In genomic region chr2:228318218-228318617, GRCh38 we compare ENCODE assay signal across 8 cellular contexts.
DNase-seq lines count a peak whose midpoint lies in the region; ATAC-seq and TF ChIP-seq lines count a peak whose summit lies in the region.

No MANE protein-coding gene starts in this region.

- no peaks in the 10 kb centered on the region for H3K36me3 Mint-ChIP-seq in activated CD4-positive, alpha-beta memory T cell treated with anti-CD3 and anti-CD28 coated beads, Interleukin-2, amount 10 ng/mL, durations not matched to agents 7 days and 5 days (ENCODE audit: low read depth)

- TF ChIP-seq CTCF in kidney epithelial cell (IDR thresholded peaks at IDR 0.05; ENCODE audit: insufficient read depth, low read length, poor library complexity, severe bottlenecking) (peak; percentile 50), sigmoid colon (IDR thresholded peaks at IDR 0.05) (no peak)

- intact Hi-C loops in sigmoid colon (cut with DNase I) = no loop called here

- H3K9me3 Mint-ChIP-seq in activated CD4-positive, alpha-beta memory T cell treated with anti-CD3 and anti-CD28 coated beads, Interleukin-2, amount 10 ng/mL, durations not matched to agents 7 days and 5 days = no peaks in the 10 kb centered on the region

- no peak overlapping the region for H3K4me3 ChIP-seq in kidney epithelial cell (ENCODE audit: low read depth, low read length)
- no peak overlapping the region for H3K4me3 ChIP-seq in effector memory CD4-positive, alpha-beta T cell (ENCODE audit: insufficient read depth, low read depth, low read length, poor library complexity, severe bottlenecking)
- no peak overlapping the region for H3K4me3 ChIP-seq in sigmoid colon

- no peak overlapping the region for H3K27ac Mint-ChIP-seq in activated CD4-positive, alpha-beta memory T cell treated with anti-CD3 and anti-CD28 coated beads, Interleukin-2, amount 10 ng/mL, durations not matched to agents 7 days and 5 days

- CTCF ChIA-PET in activated CD4-positive, alpha-beta memory T cell treated with anti-CD3 and anti-CD28 coated beads, Interleukin-2, amount 10 ng/mL, durations not matched to agents 7 days and 5 days (lab: Charles Lee) = no interaction called here

- H3K27me3 ChIP-seq in kidney epithelial cell (ENCODE audit: control insufficient read depth, insufficient read depth, low read length) (no peaks in the 10 kb centered on the region), sigmoid colon (no peaks in the 10 kb centered on the region)
- no peaks in the 10 kb centered on the region for H3K27me3 ChIP-seq in effector memory CD4-positive, alpha-beta T cell (replicated peaks; ENCODE audit: control insufficient read depth, insufficient read depth, low read length, poor library complexity, severe bottlenecking)

- WGBS in sigmoid colon, 2 donors = 22 to 50% methylated on average over 1 of the region's 1 CpG

- H3K27me3 Mint-ChIP-seq in activated CD4-positive, alpha-beta memory T cell treated with anti-CD3 and anti-CD28 coated beads, Interleukin-2, amount 10 ng/mL, durations not matched to agents 7 days and 5 days = no peaks in the 10 kb centered on the region

- no peaks in the 10 kb centered on the region for H3K4me1 ChIP-seq in effector memory CD4-positive, alpha-beta T cell (ENCODE audit: control insufficient read depth, insufficient read depth, low read length, poor library complexity, severe bottlenecking)
- H3K4me1 ChIP-seq in sigmoid colon = no peaks in the 10 kb centered on the region

- no peak for TF ChIP-seq EP300 in sigmoid colon (IDR thresholded peaks at IDR 0.05)

- ATAC-seq in HG02981 (IDR thresholded peaks at IDR 0.05; ENCODE audit: unreplicated experiment) = no peak

- DNase-seq in DMS153 (lab: John Stamatoyannopoulos, UW) = peak; percentile 60
- DNase-seq in HK-2 (ENCODE audit: unreplicated experiment) = peak; percentile 13
- DNase-seq in SKM-1 (lab: John Stamatoyannopoulos, UW; ENCODE audit: unreplicated experiment) = peak; percentile 10
- no peak for DNase-seq in kidney epithelial cell (ENCODE audit: low read depth)
- no peak for DNase-seq in effector memory CD4-positive, alpha-beta T cell
- DNase-seq in sigmoid colon = no peak
- no peak for DNase-seq in activated CD4-positive, alpha-beta memory T cell treated with anti-CD3 and anti-CD28 coated beads, Interleukin-2, amount 10 ng/mL, durations not matched to agents 7 days and 5 days

- POLR2A ChIA-PET in activated CD4-positive, alpha-beta memory T cell treated with anti-CD3 and anti-CD28 coated beads, Interleukin-2, amount 10 ng/mL, durations not matched to agents 7 days and 5 days (lab: Charles Lee) = no interaction called here

- no peak overlapping the region for H3K4me3 Mint-ChIP-seq in activated CD4-positive, alpha-beta memory T cell treated with anti-CD3 and anti-CD28 coated beads, Interleukin-2, amount 10 ng/mL, durations not matched to agents 7 days and 5 days

- H3K36me3 ChIP-seq in kidney epithelial cell (ENCODE audit: control insufficient read depth, insufficient read depth, low read length) (no peaks in the 10 kb centered on the region), sigmoid colon (no peaks in the 10 kb centered on the region)
- no peaks in the 10 kb centered on the region for H3K36me3 ChIP-seq in effector memory CD4-positive, alpha-beta T cell (ENCODE audit: control insufficient read depth, insufficient read depth, low read length)

- no peaks in the 10 kb centered on the region for H3K4me1 Mint-ChIP-seq in activated CD4-positive, alpha-beta memory T cell treated with anti-CD3 and anti-CD28 coated beads, Interleukin-2, amount 10 ng/mL, durations not matched to agents 7 days and 5 days

- TF ChIP-seq POLR2A in sigmoid colon (IDR thresholded peaks at IDR 0.05) = no peak

- no peaks in the 10 kb centered on the region for H3K9me3 ChIP-seq in effector memory CD4-positive, alpha-beta T cell (ENCODE audit: control insufficient read depth, low read length)
- no peaks in the 10 kb centered on the region for H3K9me3 ChIP-seq in sigmoid colon

- H3K27ac ChIP-seq in effector memory CD4-positive, alpha-beta T cell (ENCODE audit: insufficient read depth, low read length, poor library complexity, severe bottlenecking) = no peak overlapping the region
- H3K27ac ChIP-seq in sigmoid colon = no peak overlapping the region

Comparison
In these comparisons a context has a peak if more than half of its experiments do, and no peak if none do; other contexts are left out.
1. DNase-seq: peak in DMS153 (single experiment), HK-2 (single experiment) and SKM-1 (single experiment); none in kidney epithelial cell (single experiment), effector memory CD4-positive, alpha-beta T cell (0 of 3), sigmoid colon (single experiment) and activated CD4-positive, alpha-beta memory T cell treated with anti-CD3 and anti-CD28 coated beads, Interleukin-2, amount 10 ng/mL, durations not matched to agents 7 days and 5 days (single experiment).